ENCODE assay signal across 31 cellular contexts in genomic region chr22:44582016-44582415, GRCh38.
DNase-seq lines count a peak whose midpoint lies in the region; ATAC-seq and TF ChIP-seq lines count a peak whose summit lies in the region.
"Had no signal": no experiment of that assay in that cellular context is flagged by ENCODE, and none has a peak within 500 bp of the region (broad histone marks: within the 10 kb centered on the region; RNA-seq: fewer than 3 reads in every experiment).

No MANE protein-coding gene starts in this region.

- POLR2A ChIA-PET in IMR-90 (lab: Charles Lee; ENCODE audit: unreplicated experiment), result no interaction called here

- no peaks in the 10 kb centered on the region for H3K9me1 ChIP-seq in IMR-90 (ENCODE audit: insufficient read depth, low read length)

- WGBS in IMR-90 (ENCODE audit: extremely low coverage in 2 of 2, insufficient read length in 1 of 2), 2 experiments, result 74% methylated on average over 2 of the region's 10 CpGs; no CpG with 5 or more reads in 1 of the 2 experiments

- no peak for TF ChIP-seq CTCF in IMR-90 (conservative IDR thresholded peaks at IDR 0.05; ENCODE audit: low read depth, low read length)
- TF ChIP-seq CTCF in left lung (IDR thresholded peaks at IDR 0.05), result no peak

- no peak overlapping the region for H2BK15ac ChIP-seq in IMR-90 (ENCODE audit: low read depth, low read length)

- H3K36me3 ChIP-seq in IMR-90 (ENCODE audit: control insufficient read depth, insufficient read depth, low read length) (no peaks in the 10 kb centered on the region), left lung (no peaks in the 10 kb centered on the region)
- H3K36me3 ChIP-seq: SJCRH30, upper lobe of left lung had no signal

- H3K18ac ChIP-seq in IMR-90 (ENCODE audit: low read depth, low read length), result no peak overlapping the region

- intact Hi-C loops in IMR-90 (cut with micrococcal nuclease), result no loop called here
- intact Hi-C loops in left lung (cut with DNase I), result no loop called here
- intact Hi-C loops in sciatic nerve (cut with DNase I), result no loop called here

- H3K14ac ChIP-seq in IMR-90 (replicated peaks; ENCODE audit: low read depth, low read length), result no peak overlapping the region

- H3K27ac ChIP-seq in IMR-90 (ENCODE audit: insufficient read depth, low read length), result no peak overlapping the region
- no peak overlapping the region for H3K27ac ChIP-seq in left lung
- H3K27ac ChIP-seq: 22Rv1, C4-2B, SJCRH30, upper lobe of left lung had no signal

- CTCF ChIA-PET in IMR-90 (lab: Yijun Ruan, JAX), result no interaction called here

- H4K5ac ChIP-seq in IMR-90 (ENCODE audit: low read depth, low read length), result no peak overlapping the region

- no TSS peak for BruUV-seq in IMR-90 (replicated peaks; lab: Mats Ljungman, UMichigan)

- H4K8ac ChIP-seq in IMR-90 (ENCODE audit: low read depth in 2 of 2, low read length in 2 of 2), result no peak overlapping the region

- H3K4me1 ChIP-seq in IMR-90 (ENCODE audit: control insufficient read depth, insufficient read depth, low read length) (peaks cover 3% of the 10 kb centered on the region), left lung (no peaks in the 10 kb centered on the region)
- H3K4me1 ChIP-seq: Caco-2, SJCRH30 had no signal

- no peak overlapping the region for H2AFZ ChIP-seq in IMR-90 (replicated peaks; ENCODE audit: low read length, poor library complexity)

- dilution Hi-C loops in IMR-90 (cut with HindIII; ENCODE audit: low sequenced_read_pairs, unreplicated experiment), result no loop called here

- no peak overlapping the region for H2AK5ac ChIP-seq in IMR-90 (ENCODE audit: low read depth, low read length)

- no peaks in the 10 kb centered on the region for H3K9me3 ChIP-seq in IMR-90 (ENCODE audit: control insufficient read depth, insufficient read depth, low read length)
- no peaks in the 10 kb centered on the region for H3K9me3 ChIP-seq in left lung
- H3K9me3 ChIP-seq: Caco-2, SJCRH30, upper lobe of left lung had no signal

- H3K4ac ChIP-seq in IMR-90 (ENCODE audit: low read depth, low read length), result no peak overlapping the region

- no peak overlapping the region for H2BK5ac ChIP-seq in IMR-90 (ENCODE audit: low read depth, low read length, poor library complexity, severe bottlenecking)

- peaks cover 19% of the 10 kb centered on the region for H3K27me3 ChIP-seq in IMR-90 (ENCODE audit: control insufficient read depth, insufficient read depth, low read length)
- H3K27me3 ChIP-seq in left lung, result peaks cover 8 to 84% of the 10 kb centered on the region in 2 donors
- H3K27me3 ChIP-seq: SJCRH30 had no signal

- H2AK9ac ChIP-seq in IMR-90 (replicated peaks; ENCODE audit: low read depth, low read length, poor library complexity), result peak overlapping the region; percentile 28

- in situ Hi-C loops in IMR-90 (cut with MboI; ENCODE audit: low sequenced_read_pairs), result no loop called here

- no peaks in the 10 kb centered on the region for H4K20me1 ChIP-seq in IMR-90 (ENCODE audit: insufficient read depth, low read length)

- TF ChIP-seq RAD21 in IMR-90 (IDR thresholded peaks at IDR 0.05; ENCODE audit: low read length), result no peak

- H3K56ac ChIP-seq in IMR-90 (ENCODE audit: extremely low read depth, insufficient read depth, low read length), result no peak overlapping the region

- no peak overlapping the region for H3K9ac ChIP-seq in IMR-90 (ENCODE audit: low read depth, low read length)

- H3K23ac ChIP-seq in IMR-90 (ENCODE audit: low read depth, low read length), result no peak overlapping the region

- peak; percentile 8 for DNase-seq in activated CD4-positive, CD25-positive, alpha-beta regulatory T cell treated with anti-CD3 and anti-CD28 coated beads, Interleukin-2, amount 50 U/mL, for 72 hours
- no peak for DNase-seq in IMR-90
- DNase-seq in left lung, result peak; percentile 20 to 39
- DNase-seq in sciatic nerve (ENCODE audit: low spot score), result peak; percentile 42
- no peak for DNase-seq in stimulated activated CD4-positive, alpha-beta T cell treated with anti-CD3 and anti-CD28 coated beads, Interleukin-4, amount 100 ng/mL, for 24 hours
- DNase-seq: activated CD4-positive, alpha-beta T cell treated with anti-CD3 and anti-CD28 coated beads for 48 hours; activated CD8-positive, alpha-beta memory T cell treated with anti-CD3 and anti-CD28 coated beads for 24 hours; activated gamma-delta T cell treated with Interleukin-2 at 50 U/mL for 16 hours; activated T-cell treated with anti-CD3 and anti-CD28 coated beads for 4 hours; central memory CD4-positive, alpha-beta T cell; DMS53; foreskin melanocyte; kidney glomerular epithelial cell; NCI-H1092 treated with DMSO at 0.1 percent for 48 hours; NCI-H187; NCI-H2171; NCI-H510A; SJCRH30; stimulated activated CD4-positive, alpha-beta T cell treated with anti-CD3 and anti-CD28 coated beads, Interleukin-15, amount 100 ng/mL, for 24 hours; stimulated activated naive B cell treated with anti-CD40 and anti-IgM and Interleukin-4, amounts not matched to agents 10 μg/mL and 1 μg/mL and 100 μg/mL, for 72 hours; substantia nigra; T-helper 9 cell had no signal

- ATAC-seq in activated CD4-positive, CD25-positive, alpha-beta regulatory T cell treated with anti-CD3 and anti-CD28 coated beads, Interleukin-2, amount 50 U/mL, for 24 hours, result no peak
- ATAC-seq in IMR-90 (ENCODE audit: low read depth), result no peak
- ATAC-seq in left lung, result no peak
- no peak for ATAC-seq in sciatic nerve
- ATAC-seq in GM18873 (IDR thresholded peaks at IDR 0.05; ENCODE audit: low FRiP score, unreplicated experiment), result no peak
- ATAC-seq in esophagus mucosa, result no peak
- ATAC-seq: HCT116; K562; stimulated activated naive B cell treated with anti-CD40 and anti-IgM and Interleukin-4, amounts not matched to agents 10 μg/mL and 1 μg/mL and 100 μg/mL, for 72 hours had no signal

- no peak overlapping the region for H2BK20ac ChIP-seq in IMR-90 (ENCODE audit: low read depth, low read length)

- TF ChIP-seq POLR2A in IMR-90 (IDR thresholded peaks at IDR 0.05; ENCODE audit: low read depth, low read length), result no peak

- H3K4me3 ChIP-seq in IMR-90 (ENCODE audit: insufficient read depth, low read depth, low read length) (no peak overlapping the region), left lung (no peak overlapping the region)
- H3K4me3 ChIP-seq: K562, SJCRH30, upper lobe of left lung had no signal

- H2BK120ac ChIP-seq in IMR-90 (ENCODE audit: low read depth, low read length), result no peak overlapping the region

- no peak overlapping the region for H3K4me2 ChIP-seq in IMR-90 (ENCODE audit: low read depth, low read length)

- no peak overlapping the region for H4K91ac ChIP-seq in IMR-90 (ENCODE audit: insufficient read depth, low read depth, low read length)

- H3K79me1 ChIP-seq in IMR-90 (ENCODE audit: low read depth in 1 of 2, low read length in 2 of 2), result no peaks in the 10 kb centered on the region

TF ChIP-seq in IMR-90, 13 proteins besides CTCF, POLR2A, EP300 and RAD21:
- no peak for TF ChIP-seq MAFK (IDR thresholded peaks at IDR 0.05; ENCODE audit: low read depth, low read length)

Comparison
In these comparisons a context has a peak if more than half of its experiments do, and no peak if none do; other contexts are left out.
1. DNase-seq: peak in activated CD4-positive, CD25-positive, alpha-beta regulatory T cell treated with anti-CD3 and anti-CD28 coated beads, Interleukin-2, amount 50 U/mL, for 72 hours (single experiment), left lung (2 of 2) and sciatic nerve (single experiment); none in IMR-90 (single experiment) and stimulated activated CD4-positive, alpha-beta T cell treated with anti-CD3 and anti-CD28 coated beads, Interleukin-4, amount 100 ng/mL, for 24 hours (single experiment).